In the genomic region with DNA sequence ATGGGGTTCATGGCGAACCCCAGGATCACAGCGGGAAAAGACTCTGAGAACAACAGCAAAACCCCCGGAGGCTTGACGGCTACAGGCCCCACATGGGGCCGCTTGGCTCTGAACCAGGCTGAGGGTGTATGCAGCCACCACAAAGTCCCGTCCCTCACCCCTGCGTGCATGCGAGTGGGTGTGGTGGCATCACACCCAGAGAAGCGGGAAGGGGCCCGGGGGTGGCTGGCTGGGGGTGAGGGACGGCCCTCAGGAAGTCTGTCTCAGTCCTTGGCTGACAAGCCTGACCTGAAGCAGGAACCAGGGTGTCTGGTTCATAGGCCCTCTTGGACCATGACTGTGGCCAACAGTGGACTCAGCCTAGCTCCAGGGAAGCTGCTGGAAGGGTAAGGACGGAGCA, we compare ENCODE assay signal across 2 cellular contexts.
TF ChIP-seq lines count a peak whose summit lies in the region.

No MANE protein-coding gene starts in this region.

TF ChIP-seq in SK-N-SH, 30 proteins besides CTCF, POLR2A, EP300 and RAD21:
- TF ChIP-seq, protein P1, sequence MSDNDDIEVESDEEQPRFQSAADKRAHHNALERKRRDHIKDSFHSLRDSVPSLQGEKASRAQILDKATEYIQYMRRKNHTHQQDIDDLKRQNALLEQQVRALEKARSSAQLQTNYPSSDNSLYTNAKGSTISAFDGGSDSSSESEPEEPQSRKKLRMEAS (IDR thresholded peaks at IDR 0.05; ENCODE audit: low read depth), result no peak

TF ChIP-seq in SK-N-SH treated with all-trans-retinoic acid at 6 μM for 48 hours, 23 proteins besides CTCF, POLR2A, EP300 and RAD21:
- TF ChIP-seq GLIS3 (CRISPR knock-in tag; IDR thresholded peaks at IDR 0.05) (no peak), ISL1 (CRISPR knock-in tag; IDR thresholded peaks at IDR 0.05) (no peak), TOX (CRISPR knock-in tag; IDR thresholded peaks at IDR 0.05; ENCODE audit: borderline replicate concordance) (no peak), ARNTL (CRISPR knock-in tag; IDR thresholded peaks at IDR 0.05; ENCODE audit: borderline replicate concordance, low read depth) (no peak)
- TF ChIP-seq, protein P2, sequence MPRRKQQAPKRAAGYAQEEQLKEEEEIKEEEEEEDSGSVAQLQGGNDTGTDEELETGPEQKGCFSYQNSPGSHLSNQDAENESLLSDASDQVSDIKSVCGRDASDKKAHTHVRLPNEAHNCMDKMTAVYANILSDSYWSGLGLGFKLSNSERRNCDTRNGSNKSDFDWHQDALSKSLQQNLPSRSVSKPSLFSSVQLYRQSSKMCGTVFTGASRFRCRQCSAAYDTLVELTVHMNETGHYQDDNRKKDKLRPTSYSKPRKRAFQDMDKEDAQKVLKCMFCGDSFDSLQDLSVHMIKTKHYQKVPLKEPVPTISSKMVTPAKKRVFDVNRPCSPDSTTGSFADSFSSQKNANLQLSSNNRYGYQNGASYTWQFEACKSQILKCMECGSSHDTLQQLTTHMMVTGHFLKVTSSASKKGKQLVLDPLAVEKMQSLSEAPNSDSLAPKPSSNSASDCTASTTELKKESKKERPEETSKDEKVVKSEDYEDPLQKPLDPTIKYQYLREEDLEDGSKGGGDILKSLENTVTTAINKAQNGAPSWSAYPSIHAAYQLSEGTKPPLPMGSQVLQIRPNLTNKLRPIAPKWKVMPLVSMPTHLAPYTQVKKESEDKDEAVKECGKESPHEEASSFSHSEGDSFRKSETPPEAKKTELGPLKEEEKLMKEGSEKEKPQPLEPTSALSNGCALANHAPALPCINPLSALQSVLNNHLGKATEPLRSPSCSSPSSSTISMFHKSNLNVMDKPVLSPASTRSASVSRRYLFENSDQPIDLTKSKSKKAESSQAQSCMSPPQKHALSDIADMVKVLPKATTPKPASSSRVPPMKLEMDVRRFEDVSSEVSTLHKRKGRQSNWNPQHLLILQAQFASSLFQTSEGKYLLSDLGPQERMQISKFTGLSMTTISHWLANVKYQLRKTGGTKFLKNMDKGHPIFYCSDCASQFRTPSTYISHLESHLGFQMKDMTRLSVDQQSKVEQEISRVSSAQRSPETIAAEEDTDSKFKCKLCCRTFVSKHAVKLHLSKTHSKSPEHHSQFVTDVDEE (CRISPR knock-in tag; IDR thresholded peaks at IDR 0.05), result no peak
